8 cellular contexts compared by ENCODE assay signal in genomic region chr6:41921712-41921998, GRCh38. TPM values are rescaled to one million over a fixed set of nuclear protein-coding genes. Genes with fewer than 3 reads are reported as not detected.
DNase-seq lines count a peak whose midpoint lies in the region; ATAC-seq, FAIRE-seq and TF ChIP-seq lines count a peak whose summit lies in the region.

No MANE protein-coding gene starts in this region.

- FAIRE-seq in kidney (lab: Jason Lieb, UNC), result no peak

- intact Hi-C loops in adrenal gland (cut with DNase I) (no loop called here), kidney (cut with DNase I) (no loop called here), testis (cut with DNase I; ENCODE audit: low total_unique reads) (loop anchor here (5.0 kb wide), 1 partner anchor 134 kb away; the partner anchor contains the start of gene TOMM6)

- H3K9me3 ChIP-seq in adrenal gland (replicated peaks in 1 of 3) (no peaks in the 10 kb centered on the region), kidney (ENCODE audit: control insufficient read depth in 1 of 2, low read length in 2 of 2) (no peaks in the 10 kb centered on the region), testis (no peaks in the 10 kb centered on the region)

- no peaks in the 10 kb centered on the region for H3K27me3 ChIP-seq in adrenal gland
- H3K27me3 ChIP-seq in testis, result no peaks in the 10 kb centered on the region

- TF ChIP-seq CTCF in GM12864 (IDR thresholded peaks at IDR 0.05; ENCODE audit: low read depth, low read length, missing control alignments) (no peak), adrenal gland (IDR thresholded peaks at IDR 0.05) (no peak), kidney (IDR thresholded peaks at IDR 0.05; ENCODE audit: borderline replicate concordance, extremely low read depth, insufficient read depth) (no peak), testis (IDR thresholded peaks at IDR 0.05) (no peak)

- TF ChIP-seq POLR2A in adrenal gland (IDR thresholded peaks at IDR 0.05) (no peak), testis (IDR thresholded peaks at IDR 0.05) (no peak)

- H3K4me3 ChIP-seq in GM12864 (ENCODE audit: low read depth, low read length) (peak overlapping the region; percentile 92), adrenal gland (peak overlapping the region; percentile 74 to 99 (median 90)), kidney (ENCODE audit: low read length in 2 of 2) (peak overlapping the region; percentile 99 to 100), testis (peak overlapping the region; percentile 66 to 83)

- no peak for ATAC-seq in HG02763 (IDR thresholded peaks at IDR 0.05; ENCODE audit: unreplicated experiment)
- no peak for ATAC-seq in HG03571 (IDR thresholded peaks at IDR 0.05; ENCODE audit: unreplicated experiment)

- H3K4me1 ChIP-seq in adrenal gland (replicated peaks in 1 of 2), result peaks cover 32 to 49% of the 10 kb centered on the region in 2 donors
- H3K4me1 ChIP-seq in kidney (ENCODE audit: control insufficient read depth in 1 of 2, insufficient read depth in 1 of 2, low read depth in 1 of 2, low read length in 2 of 2), result peaks cover 13 to 18% of the 10 kb centered on the region in 2 donors
- peaks cover 24% of the 10 kb centered on the region for H3K4me1 ChIP-seq in testis

- H3K36me3 ChIP-seq in adrenal gland (replicated peaks in 1 of 2) (peaks cover 0 to 5% of the 10 kb centered on the region in 2 donors), kidney (ENCODE audit: control insufficient read depth in 1 of 2, insufficient read depth in 2 of 2, low read length in 2 of 2) (peaks cover 0 to 3% of the 10 kb centered on the region in 2 donors), testis (ENCODE audit: low read depth, missing control alignments) (no peaks in the 10 kb centered on the region)

- peak overlapping the region; percentile 95 to 100 for H3K9ac ChIP-seq in kidney (ENCODE audit: low read length in 2 of 2)

- 0 to 1% (median 1%) methylated on average over 11 to 20 of the region's 20 CpGs for WGBS in adrenal gland, 4 donors
- WGBS in testis, 2 donors, result 0% methylated on average over 20 of the region's 20 CpGs

- DNase-seq in GM12864 (ENCODE audit: low read depth), result no peak
- DNase-seq in HT-29 (ENCODE audit: low spot score), result peak; percentile 22
- DNase-seq in adrenal gland, result peak in 1 of 7 donors; percentile 47
- DNase-seq in kidney, result no peak
- DNase-seq in testis, result no peak
- no peak for DNase-seq in T-helper 9 cell

- peak overlapping the region; percentile 99 to 100 (median 99) for H3K27ac ChIP-seq in adrenal gland
- peak overlapping the region; percentile 98 to 100 for H3K27ac ChIP-seq in kidney (ENCODE audit: low read depth in 2 of 2, low read length in 2 of 2)
- peak overlapping the region; percentile 95 to 96 for H3K27ac ChIP-seq in testis

RNA-seq across cellular contexts. Expression of gene BYSL, which starts 0.4 kb away (rescaled TPM):
- 40.7 and 53.9 TPM in 2 replicates for total RNA-seq in HT-29 (2014; rRNA removed; shearing (Covaris generic))
- total RNA-seq in adrenal gland, result 10 to 100 TPM in 4 of 8 donors, 1 to 10 TPM in 4; 5.1 to 42.9 (median 12.3) TPM
- 10 to 100 TPM; 15.4 to 24.5 (median 17.3) TPM for polyA plus RNA-seq in adrenal gland
- 14.3 TPM for total RNA-seq in kidney
- polyA plus RNA-seq in kidney (ENCODE audit: insufficient read depth, low read depth, low replicate concordance), result 10.1 TPM
- 10 to 100 TPM; 13.7 to 18.7 TPM for total RNA-seq in testis
- 20.5 TPM for polyA plus RNA-seq in testis (ENCODE audit: insufficient read depth, low read depth, low replicate concordance)

RNA-seq across cellular contexts. Expression of gene MED20, which starts 0.7 kb away (rescaled TPM):
- 18.3 and 25.4 TPM in 2 replicates for total RNA-seq in HT-29 (2014; rRNA removed; shearing (Covaris generic))
- total RNA-seq in adrenal gland (10 to 100 TPM in 7 of 8 donors, 1 to 10 TPM in 1; 8.2 to 29.1 (median 23.6) TPM), kidney (22.0 TPM), testis (10 to 100 TPM; 25.1 TPM)
- polyA plus RNA-seq in adrenal gland (10 to 100 TPM in 2 of 3 donors, 1 to 10 TPM in 1; 9.6 to 22.9 (median 12.5) TPM), kidney (ENCODE audit: insufficient read depth, low read depth, low replicate concordance) (15.1 TPM), testis (ENCODE audit: insufficient read depth, low read depth, low replicate concordance) (15.9 TPM)

RNA-seq across cellular contexts. Expression of gene CCND3, which starts 20.0 kb away (rescaled TPM):
- 70.5 and 79.7 TPM in 2 replicates for total RNA-seq in HT-29 (2014; rRNA removed; shearing (Covaris generic))
- 100 to 1,000 TPM; 116 to 309 (median 181) TPM for total RNA-seq in adrenal gland
- 100 to 1,000 TPM in 2 of 3 donors, 10 to 100 TPM in 1; 86.3 to 163 (median 135) TPM for polyA plus RNA-seq in adrenal gland
- total RNA-seq in kidney, result 139 TPM
- polyA plus RNA-seq in kidney (ENCODE audit: insufficient read depth, low read depth, low replicate concordance), result 42.1 TPM
- 10 to 100 TPM; 27.9 to 32.9 TPM for total RNA-seq in testis
- polyA plus RNA-seq in testis (ENCODE audit: insufficient read depth, low read depth, low replicate concordance), result 21.2 TPM

RNA-seq across cellular contexts. Expression of gene USP49, which starts 26.5 kb away (rescaled TPM):
- 2.0 and 2.9 TPM in 2 replicates for total RNA-seq in HT-29 (2014; rRNA removed; shearing (Covaris generic))
- total RNA-seq in adrenal gland, result 1 to 10 TPM; 1.5 to 5.7 (median 3.6) TPM
- polyA plus RNA-seq in adrenal gland, result 1 to 10 TPM; 1.5 to 6.2 (median 2.2) TPM
- total RNA-seq in kidney, result 3.4 TPM
- polyA plus RNA-seq in kidney (ENCODE audit: insufficient read depth, low read depth, low replicate concordance), result 1.1 TPM
- total RNA-seq in testis, result 10 to 100 TPM; 19.7 to 26.3 TPM
- 9.3 TPM for polyA plus RNA-seq in testis (ENCODE audit: insufficient read depth, low read depth, low replicate concordance)
